16 cellular contexts compared by ENCODE assay signal in genomic region chr6:164578616-164579015, GRCh38.
DNase-seq lines count a peak whose midpoint lies in the region; ATAC-seq and TF ChIP-seq lines count a peak whose summit lies in the region.
"Had no signal": no experiment of that assay in that cellular context is flagged by ENCODE, and none has a peak within 500 bp of the region (broad histone marks: within the 10 kb centered on the region; RNA-seq: fewer than 3 reads in every experiment).

No MANE protein-coding gene starts in this region.

- intact Hi-C loops in heart left ventricle (cut with DNase I) = no loop called here
- intact Hi-C loops in left ventricle myocardium superior (cut with micrococcal nuclease) = no loop called here

- H3K27me3 ChIP-seq in gastroesophageal sphincter (no peaks in the 10 kb centered on the region), heart left ventricle (no peaks in the 10 kb centered on the region)
- no peaks in the 10 kb centered on the region for H3K27me3 ChIP-seq in effector memory CD4-positive, alpha-beta T cell (replicated peaks; ENCODE audit: control insufficient read depth, insufficient read depth, low read length, poor library complexity, severe bottlenecking)

- no peak for TF ChIP-seq EP300 in gastroesophageal sphincter (IDR thresholded peaks at IDR 0.05)

- ATAC-seq in gastroesophageal sphincter (peak; percentile 50), heart left ventricle (peak in 3 of 4 donors; percentile 54 to 93 (median 68)), left ventricle myocardium superior (peak; percentile 85), HG03521 (IDR thresholded peaks at IDR 0.05; ENCODE audit: unreplicated experiment) (no peak)

- H3K4me3 ChIP-seq in gastroesophageal sphincter = no peak overlapping the region
- H3K4me3 ChIP-seq in heart left ventricle = no peak overlapping the region
- H3K4me3 ChIP-seq in effector memory CD4-positive, alpha-beta T cell (ENCODE audit: insufficient read depth, low read depth, low read length, poor library complexity, severe bottlenecking) = no peak overlapping the region
- H3K4me3 ChIP-seq: HAP-1 had no signal

- no peaks in the 10 kb centered on the region for H3K4me1 ChIP-seq in gastroesophageal sphincter
- H3K4me1 ChIP-seq in heart left ventricle = no peaks in the 10 kb centered on the region
- H3K4me1 ChIP-seq in effector memory CD4-positive, alpha-beta T cell (ENCODE audit: control insufficient read depth, insufficient read depth, low read length, poor library complexity, severe bottlenecking) = no peaks in the 10 kb centered on the region
- H3K4me1 ChIP-seq: HAP-1 had no signal

- WGBS in gastroesophageal sphincter (ENCODE audit: low coverage in 1 of 2), 2 donors = 50 to 61% methylated on average over 3 of the region's 3 CpGs
- 42 to 67% (median 46%) methylated on average over 3 of the region's 3 CpGs for WGBS in heart left ventricle, 4 donors

- TF ChIP-seq CTCF in gastroesophageal sphincter (IDR thresholded peaks at IDR 0.05) (no peak), heart left ventricle (IDR thresholded peaks at IDR 0.05) (no peak)

- TF ChIP-seq POLR2A in gastroesophageal sphincter (IDR thresholded peaks at IDR 0.05) (no peak), heart left ventricle (IDR thresholded peaks at IDR 0.05) (no peak)

- H3K36me3 ChIP-seq in gastroesophageal sphincter (no peaks in the 10 kb centered on the region), heart left ventricle (no peaks in the 10 kb centered on the region)
- no peaks in the 10 kb centered on the region for H3K36me3 ChIP-seq in effector memory CD4-positive, alpha-beta T cell (ENCODE audit: control insufficient read depth, insufficient read depth, low read length)
- H3K36me3 ChIP-seq: HAP-1 had no signal

- H3K27ac ChIP-seq in gastroesophageal sphincter (no peak overlapping the region), heart left ventricle (no peak overlapping the region)
- no peak overlapping the region for H3K27ac ChIP-seq in effector memory CD4-positive, alpha-beta T cell (ENCODE audit: insufficient read depth, low read length, poor library complexity, severe bottlenecking)

- H3K9me3 ChIP-seq in gastroesophageal sphincter (peaks cover 0 to 10% (median 0%) of the 10 kb centered on the region in 3 donors), heart left ventricle (peaks cover 0 to 31% (median 6%) of the 10 kb centered on the region in 12 donors)
- H3K9me3 ChIP-seq in effector memory CD4-positive, alpha-beta T cell (ENCODE audit: control insufficient read depth, low read length) = no peaks in the 10 kb centered on the region

- DNase-seq in heart left ventricle = no peak
- no peak for DNase-seq in left ventricle myocardium superior
- DNase-seq in effector memory CD4-positive, alpha-beta T cell = no peak
- DNase-seq in cerebellar cortex (ENCODE audit: low spot score) = no peak
- DNase-seq: C1 segment of cervical spinal cord; Calu3; CD4-positive, alpha-beta memory T cell; COR-L47; DMS53; DMS79 treated with DMSO at 0.1 percent for 48 hours; GF-D8; GOT3; HFFc6 had no signal
